In genomic region chr17:45789874-45790273, GRCh38 we compare ENCODE assay signal across 16 cellular contexts.
"Had no signal": no experiment of that assay in that cellular context is flagged by ENCODE, and none has a peak within 500 bp of the region (broad histone marks: within the 10 kb centered on the region; RNA-seq: fewer than 3 reads in every experiment).

No MANE protein-coding gene starts in this region.

- H3K4me3 Mint-ChIP-seq: activated B cell treated with CpG ODN at 0.5 μM for 24 hours; activated CD4-positive, alpha-beta memory T cell treated with anti-CD3 and anti-CD28 coated beads for 36 hours; activated naive CD8-positive, alpha-beta T cell; nephron progenitor cell; stimulated activated naive CD8-positive, alpha-beta T cell treated with anti-CD3 and anti-CD28 coated beads, Interleukin-15, Interleukin-2, amounts not matched to agents 100 ng/mL and 50 ng/mL, for 24 hours had no signal

- DNase-seq: activated B cell treated with CpG ODN at 0.5 μM for 24 hours; activated CD4-positive, alpha-beta memory T cell treated with anti-CD3 and anti-CD28 coated beads for 36 hours; activated CD4-positive, alpha-beta T cell treated with anti-CD3 and anti-CD28 coated beads for 4 hours; activated T-cell treated with anti-CD3 and anti-CD28 coated beads for 4 hours; cerebellar nuclear complex; cortex of kidney; erythroblast; foreskin melanocyte; head of caudate nucleus; midbrain; nephron progenitor cell; nucleus accumbens; transverse colon had no signal

- H3K9me3 Mint-ChIP-seq: activated B cell treated with CpG ODN at 0.5 μM for 24 hours; activated CD4-positive, alpha-beta memory T cell treated with anti-CD3 and anti-CD28 coated beads for 36 hours; nephron progenitor cell; stimulated activated naive CD8-positive, alpha-beta T cell treated with anti-CD3 and anti-CD28 coated beads, Interleukin-15, Interleukin-2, amounts not matched to agents 100 ng/mL and 50 ng/mL, for 24 hours had no signal

- H3K36me3 Mint-ChIP-seq: activated CD4-positive, alpha-beta memory T cell treated with anti-CD3 and anti-CD28 coated beads for 36 hours; activated naive CD8-positive, alpha-beta T cell had no signal

- H3K27ac Mint-ChIP-seq: activated B cell treated with CpG ODN at 0.5 μM for 24 hours; activated CD4-positive, alpha-beta memory T cell treated with anti-CD3 and anti-CD28 coated beads for 36 hours; activated naive CD8-positive, alpha-beta T cell; nephron progenitor cell; progenitor cell of endocrine pancreas; stimulated activated naive CD8-positive, alpha-beta T cell treated with anti-CD3 and anti-CD28 coated beads, Interleukin-15, Interleukin-2, amounts not matched to agents 100 ng/mL and 50 ng/mL, for 24 hours had no signal
